Comparison of ENCODE assay signal across 1 cellular context in genomic region chr18:44946529-44947113, GRCh38.
TF ChIP-seq lines count a peak whose summit lies in the region.

No MANE protein-coding gene starts in this region.

TF ChIP-seq in HEK293, 187 proteins besides CTCF, POLR2A, EP300 and RAD21 (continued from another document and continues in another):
- TF ChIP-seq SCRT2 (tag by site-specific recombination; IDR thresholded peaks at IDR 0.05) (no peak), ZNF10 (tag by site-specific recombination; IDR thresholded peaks at IDR 0.05) (0 out of 2 replicates have a peak, but pooled peaks have one; percentile 27), ZNF391 (tag by site-specific recombination; IDR thresholded peaks at IDR 0.05; ENCODE audit: borderline replicate concordance, low read depth) (peak; percentile 70; the same call in 1 of the 2 replicates), ZNF169 (tag by site-specific recombination; IDR thresholded peaks at IDR 0.05) (no peak), ZNF510 (tag by site-specific recombination; IDR thresholded peaks at IDR 0.05; ENCODE audit: insufficient replicate concordance) (no peak), ZNF274 (IDR thresholded peaks at IDR 0.05; ENCODE audit: low read length) (no peak), ZNF274 (tag by site-specific recombination; IDR thresholded peaks at IDR 0.05; ENCODE audit: borderline replicate concordance) (no peak), ZNF777 (tag by site-specific recombination; IDR thresholded peaks at IDR 0.05; ENCODE audit: borderline replicate concordance) (no peak), ZNF544 (tag by site-specific recombination; IDR thresholded peaks at IDR 0.05) (no peak), ZNF664 (tag by site-specific recombination; IDR thresholded peaks at IDR 0.05) (0 out of 2 replicates have a peak, but pooled peaks have one; percentile 48), ZNF350 (tag by site-specific recombination; IDR thresholded peaks at IDR 0.05) (no peak), ZNF549 (tag by site-specific recombination; IDR thresholded peaks at IDR 0.05) (peak; percentile 31; the same call in 1 of the 2 replicates), HOXC10 (CRISPR knock-in tag; IDR thresholded peaks at IDR 0.05) (no peak), ZSCAN5A (tag by site-specific recombination; IDR thresholded peaks at IDR 0.05) (no peak), ZNF146 (tag by site-specific recombination; IDR thresholded peaks at IDR 0.05) (peak; percentile 40; the same call in 1 of the 2 replicates), ZNF341 (tag by site-specific recombination; IDR thresholded peaks at IDR 0.05; ENCODE audit: low read depth) (0 out of 2 replicates have a peak, but pooled peaks have one; percentile 3), ZNF416 (tag by site-specific recombination; IDR thresholded peaks at IDR 0.05) (no peak), GLIS1 (tag by site-specific recombination; IDR thresholded peaks at IDR 0.05) (peak; percentile 91), ZNF423 (tag by site-specific recombination; IDR thresholded peaks at IDR 0.05) (peak; percentile 79), ATF2 (tag by site-specific recombination; IDR thresholded peaks at IDR 0.05; ENCODE audit: low read depth) (0 out of 2 replicates have a peak, but pooled peaks have one; percentile 34), KLF7 (tag by site-specific recombination; IDR thresholded peaks at IDR 0.05; ENCODE audit: borderline replicate concordance) (peak; percentile 79; the same call in 1 of the 2 replicates), ZNF48 (tag by site-specific recombination; IDR thresholded peaks at IDR 0.05) (no peak), ZNF214 (tag by site-specific recombination; IDR thresholded peaks at IDR 0.05; ENCODE audit: borderline replicate concordance) (no peak), MZF1 (tag by site-specific recombination; IDR thresholded peaks at IDR 0.05; ENCODE audit: borderline replicate concordance) (peak; percentile 57; the same call in 1 of the 2 replicates), ZBTB49 (tag by site-specific recombination; IDR thresholded peaks at IDR 0.05; ENCODE audit: low read depth) (0 out of 2 replicates have a peak, but pooled peaks have one; percentile 49), ZNF138 (tag by site-specific recombination; IDR thresholded peaks at IDR 0.05; ENCODE audit: borderline replicate concordance) (no peak), ZNF280C (tag by site-specific recombination; IDR thresholded peaks at IDR 0.05) (no peak), HOXD13 (CRISPR knock-in tag; IDR thresholded peaks at IDR 0.05; ENCODE audit: borderline replicate concordance) (peak; percentile 50; the same call in 1 of the 2 replicates), ZNF501 (tag by site-specific recombination; IDR thresholded peaks at IDR 0.05) (no peak), ZNF791 (tag by site-specific recombination; IDR thresholded peaks at IDR 0.05) (no peak), ZSCAN23 (tag by site-specific recombination; IDR thresholded peaks at IDR 0.05) (peak; percentile 52; the same call in 1 of the 2 replicates), MYNN (tag by site-specific recombination; IDR thresholded peaks at IDR 0.05; ENCODE audit: borderline replicate concordance) (no peak), ZNF629 (tag by site-specific recombination; IDR thresholded peaks at IDR 0.05) (peak; percentile 85), ZNF19 (tag by site-specific recombination; IDR thresholded peaks at IDR 0.05; ENCODE audit: low read depth) (0 out of 2 replicates have a peak, but pooled peaks have one; percentile 44), BCL6B (tag by site-specific recombination; IDR thresholded peaks at IDR 0.05) (peak; percentile 92), KLF1 (tag by site-specific recombination; IDR thresholded peaks at IDR 0.05) (peak; percentile 86), ZNF148 (tag by site-specific recombination; IDR thresholded peaks at IDR 0.05; ENCODE audit: borderline replicate concordance) (no peak), SP2 (tag by site-specific recombination; IDR thresholded peaks at IDR 0.05) (no peak), KLF16 (tag by site-specific recombination; IDR thresholded peaks at IDR 0.05) (0 out of 2 replicates have a peak, but pooled peaks have one; percentile 30), ZNF121 (tag by site-specific recombination; IDR thresholded peaks at IDR 0.05) (0 out of 2 replicates have a peak, but pooled peaks have one; percentile 9), KLF9 (tag by site-specific recombination; IDR thresholded peaks at IDR 0.05; ENCODE audit: low read depth) (0 out of 2 replicates have a peak, but pooled peaks have one; percentile 11), ZNF626 (tag by site-specific recombination; IDR thresholded peaks at IDR 0.05) (0 out of 2 replicates have a peak, but pooled peaks have one; percentile 24), ZNF596 (tag by site-specific recombination; IDR thresholded peaks at IDR 0.05) (peak; percentile 61), ZNF2 (tag by site-specific recombination; IDR thresholded peaks at IDR 0.05) (0 out of 2 replicates have a peak, but pooled peaks have one; percentile 18), ZBTB1 (tag by site-specific recombination; IDR thresholded peaks at IDR 0.05) (0 out of 2 replicates have a peak, but pooled peaks have one; percentile 67), ZNF404 (tag by site-specific recombination; IDR thresholded peaks at IDR 0.05) (no peak), ZNF174 (tag by site-specific recombination; IDR thresholded peaks at IDR 0.05) (no peak), ZNF513 (tag by site-specific recombination; IDR thresholded peaks at IDR 0.05) (peak; percentile 59)
- TF ChIP-seq, protein P1, sequence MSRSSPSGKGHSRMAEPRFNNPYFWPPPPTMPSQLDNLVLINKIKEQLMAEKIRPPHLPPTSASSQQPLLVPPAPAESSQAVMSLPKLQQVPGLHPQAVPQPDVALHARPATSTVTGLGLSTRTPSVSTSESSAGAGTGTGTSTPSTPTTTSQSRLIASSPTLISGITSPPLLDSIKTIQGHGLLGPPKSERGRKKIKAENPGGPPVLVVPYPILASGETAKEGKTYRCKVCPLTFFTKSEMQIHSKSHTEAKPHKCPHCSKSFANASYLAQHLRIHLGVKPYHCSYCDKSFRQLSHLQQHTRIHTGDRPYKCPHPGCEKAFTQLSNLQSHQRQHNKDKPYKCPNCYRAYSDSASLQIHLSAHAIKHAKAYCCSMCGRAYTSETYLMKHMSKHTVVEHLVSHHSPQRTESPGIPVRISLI (tag by site-specific recombination; IDR thresholded peaks at IDR 0.05) = no peak
- TF ChIP-seq, protein P2, sequence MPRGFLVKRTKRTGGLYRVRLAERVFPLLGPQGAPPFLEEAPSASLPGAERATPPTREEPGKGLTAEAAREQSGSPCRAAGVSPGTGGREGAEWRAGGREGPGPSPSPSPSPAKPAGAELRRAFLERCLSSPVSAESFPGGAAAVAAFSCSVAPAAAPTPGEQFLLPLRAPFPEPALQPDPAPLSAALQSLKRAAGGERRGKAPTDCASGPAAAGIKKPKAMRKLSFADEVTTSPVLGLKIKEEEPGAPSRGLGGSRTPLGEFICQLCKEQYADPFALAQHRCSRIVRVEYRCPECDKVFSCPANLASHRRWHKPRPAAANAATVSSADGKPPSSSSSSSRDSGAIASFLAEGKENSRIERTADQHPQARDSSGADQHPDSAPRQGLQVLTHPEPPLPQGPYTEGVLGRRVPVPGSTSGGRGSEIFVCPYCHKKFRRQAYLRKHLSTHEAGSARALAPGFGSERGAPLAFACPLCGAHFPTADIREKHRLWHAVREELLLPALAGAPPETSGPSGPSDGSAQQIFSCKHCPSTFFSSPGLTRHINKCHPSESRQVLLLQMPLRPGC (tag by site-specific recombination; IDR thresholded peaks at IDR 0.05) = peak; percentile 91
- TF ChIP-seq, protein P3, sequence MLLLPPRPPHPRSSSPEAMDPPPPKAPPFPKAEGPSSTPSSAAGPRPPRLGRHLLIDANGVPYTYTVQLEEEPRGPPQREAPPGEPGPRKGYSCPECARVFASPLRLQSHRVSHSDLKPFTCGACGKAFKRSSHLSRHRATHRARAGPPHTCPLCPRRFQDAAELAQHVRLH (tag by site-specific recombination; IDR thresholded peaks at IDR 0.05) = peak; percentile 93
